ENCODE assay signal across 19 cellular contexts in genomic region chr15:71094137-71094536, GRCh38. TPM values are rescaled to one million over a fixed set of nuclear protein-coding genes. Genes with fewer than 3 reads are reported as not detected.
DNase-seq lines count a peak whose midpoint lies in the region; ATAC-seq and TF ChIP-seq lines count a peak whose summit lies in the region.
"Had no signal": no experiment of that assay in that cellular context is flagged by ENCODE, and none has a peak within 500 bp of the region (broad histone marks: within the 10 kb centered on the region; RNA-seq: fewer than 3 reads in every experiment).

No MANE protein-coding gene starts in this region.

- H3K27ac Mint-ChIP-seq in CD14-positive monocyte = no peak overlapping the region
- H3K27ac Mint-ChIP-seq: CD4-positive, alpha-beta T cell; IgD-negative memory B cell had no signal

- no peak overlapping the region for H3K4me3 ChIP-seq in colonic mucosa
- H3K4me3 ChIP-seq in mucosa of stomach (ENCODE audit: low read length) = peak overlapping the region; percentile 3
- H3K4me3 ChIP-seq: GM23248, HAP-1 had no signal

- no peaks in the 10 kb centered on the region for H3K4me1 Mint-ChIP-seq in CD14-positive monocyte
- H3K4me1 Mint-ChIP-seq: IgD-negative memory B cell had no signal

- intact Hi-C loops in colonic mucosa (cut with DNase I) = no loop called here
- intact Hi-C loops in CD14-positive monocyte (cut with micrococcal nuclease) = no loop called here

- ATAC-seq in GM18520 (IDR thresholded peaks at IDR 0.05; ENCODE audit: unreplicated experiment) (no peak), GM18907 (IDR thresholded peaks at IDR 0.05; ENCODE audit: unreplicated experiment) (no peak), GM21786 (IDR thresholded peaks at IDR 0.05; ENCODE audit: unreplicated experiment) (no peak)

- H3K36me3 Mint-ChIP-seq in CD14-positive monocyte = no peaks in the 10 kb centered on the region
- H3K36me3 Mint-ChIP-seq: IgD-negative memory B cell had no signal

- H3K9me3 ChIP-seq in colonic mucosa (no peaks in the 10 kb centered on the region), mucosa of stomach (ENCODE audit: control insufficient read depth, low read length) (no peaks in the 10 kb centered on the region)
- H3K9me3 ChIP-seq: HAP-1 had no signal

- H3K27me3 ChIP-seq in colonic mucosa (no peaks in the 10 kb centered on the region), mucosa of stomach (ENCODE audit: control insufficient read depth, insufficient read depth, low read length) (no peaks in the 10 kb centered on the region)

- CTCF ChIA-PET in RWPE1 (lab: Yijun Ruan, JAX) = interaction anchor here (0.6 kb wide), 2 partner anchors 20 to 351 kb away, joined by 3 read pairs; no protein-coding TSS in a partner anchor

- peaks cover 0 to 4% (median 0%) of the 10 kb centered on the region in 7 donors for H3K9me3 Mint-ChIP-seq in CD14-positive monocyte

- no peak overlapping the region for H3K4me3 Mint-ChIP-seq in CD14-positive monocyte
- H3K4me3 Mint-ChIP-seq: CD4-positive, alpha-beta T cell; IgD-negative memory B cell had no signal

- POLR2A ChIA-PET in RWPE1 (lab: Yijun Ruan, JAX; ENCODE audit: low non-redundant PET) = no interaction called here

- TF ChIP-seq CTCF in RWPE1 (conservative IDR thresholded peaks at IDR 0.05; ENCODE audit: low read depth) = no peak
- TF ChIP-seq CTCF in colonic mucosa (IDR thresholded peaks at IDR 0.05) = no peak
- no peak for TF ChIP-seq CTCF in CD14-positive monocyte (IDR thresholded peaks at IDR 0.05)

- H3K9ac ChIP-seq in colonic mucosa (ENCODE audit: low read depth in 2 of 2, low read length in 2 of 2) = no peak overlapping the region
- no peak overlapping the region for H3K9ac ChIP-seq in mucosa of stomach (ENCODE audit: low read length)
- H3K9ac ChIP-seq: GM23248 had no signal

- H3K4me1 ChIP-seq in colonic mucosa (peaks cover 4% of the 10 kb centered on the region), mucosa of stomach (ENCODE audit: control insufficient read depth, insufficient read depth, low read length) (peaks cover 14% of the 10 kb centered on the region)
- H3K4me1 ChIP-seq: HAP-1 had no signal

- H3K36me3 ChIP-seq in colonic mucosa (no peaks in the 10 kb centered on the region), mucosa of stomach (ENCODE audit: control insufficient read depth, insufficient read depth, low read length) (no peaks in the 10 kb centered on the region)
- H3K36me3 ChIP-seq: HAP-1 had no signal

- DNase-seq in RWPE1 (ENCODE audit: low spot score) = no peak
- DNase-seq in colonic mucosa = peak; percentile 10
- no peak for DNase-seq in CD14-positive monocyte (ENCODE audit: low spot score)
- DNase-seq: CD4-positive, alpha-beta T cell; DMS 273 treated with DMSO at 0.1 percent for 48 hours; DMS79 treated with DMSO at 0.1 percent for 48 hours; GM23248; MV-4-11; NCI-H1694; NCI-H2081 treated with DMSO at 0.1 percent for 48 hours; NCI-H2171 treated with DMSO at 0.1 percent for 48 hours; OCI-M1; SIG-M5 had no signal

- peaks cover 0 to 9% (median 4%) of the 10 kb centered on the region in 3 donors for H3K27me3 Mint-ChIP-seq in CD14-positive monocyte (ENCODE audit: low read depth in 3 of 3)

- H3K27ac ChIP-seq in RWPE1 (peak overlapping the region; percentile 30; the same call in 1 of the 2 replicates), colonic mucosa (no peak overlapping the region)

RNA-seq across cellular contexts. Expression of gene THSD4, which starts 21.1 kb away (rescaled TPM):
- 10 to 100 TPM; 18.8 to 23.5 TPM for total RNA-seq in colonic mucosa
- not detected for polyA plus RNA-seq in CD14-positive monocyte
- total RNA-seq: CD4-positive, alpha-beta T cell had no signal
- polyA plus RNA-seq: IgD-negative memory B cell had no signal
